ENCODE assay signal across 8 cellular contexts in genomic region chr17:28645576-28645939, GRCh38. TPM values are rescaled to one million over a fixed set of nuclear protein-coding genes. Genes with fewer than 3 reads are reported as not detected.
A peak's percentile ranks its signal among the peaks of the same experiment; 100 is the strongest.
DNase-seq lines count a peak whose midpoint lies in the region; ATAC-seq, FAIRE-seq and TF ChIP-seq lines count a peak whose summit lies in the region.

No MANE protein-coding gene starts in this region.

- peak overlapping the region; percentile 50 for H3K27ac Mint-ChIP-seq in activated T-cell treated with anti-CD3 and anti-CD28 coated beads, Interleukin-2, amount 50 U/mL, for 72 hours

- no peaks in the 10 kb centered on the region for H3K27me3 ChIP-seq in iPS-20b (ENCODE audit: insufficient read depth, low read length)
- no peaks in the 10 kb centered on the region for H3K27me3 ChIP-seq in stomach

- ATAC-seq in activated T-cell treated with anti-CD3 and anti-CD28 coated beads, Interleukin-2, amount 50 U/mL, for 72 hours (replicated peaks in 1 of 2) = no peak

- peak overlapping the region; percentile 84; the same call in 1 of the 2 replicates for H3K9ac ChIP-seq in iPS-20b (ENCODE audit: low read depth, low read length)

- FAIRE-seq in H54 (lab: Jason Lieb, UNC) = no peak

- no peaks in the 10 kb centered on the region for H3K9me3 ChIP-seq in iPS-20b (ENCODE audit: insufficient read depth, low read depth, low read length)
- no peaks in the 10 kb centered on the region for H3K9me3 ChIP-seq in stomach

- peaks cover 44% of the 10 kb centered on the region for H3K36me3 ChIP-seq in iPS-20b (ENCODE audit: insufficient read depth, low read depth, low read length)
- peaks cover 38 to 57% (median 54%) of the 10 kb centered on the region in 4 donors for H3K36me3 ChIP-seq in stomach

- TF ChIP-seq CTCF in stomach (IDR thresholded peaks at IDR 0.05) = peak in 1 of 7 experiments; percentile 13

- TF ChIP-seq POLR2A in stomach (IDR thresholded peaks at IDR 0.05) = no peak
- no peak for TF ChIP-seq POLR2A in H54 (IDR thresholded peaks at IDR 0.05; ENCODE audit: low read depth, low read length)

- peaks cover 5% of the 10 kb centered on the region; the same call in 1 of the 2 replicates for H3K4me1 ChIP-seq in iPS-20b (ENCODE audit: insufficient read depth, low read length)
- H3K4me1 ChIP-seq in stomach = peaks cover 25 to 50% (median 49%) of the 10 kb centered on the region in 4 donors

- no peaks in the 10 kb centered on the region for H3K9me3 Mint-ChIP-seq in activated T-cell treated with anti-CD3 and anti-CD28 coated beads, Interleukin-2, amount 50 U/mL, for 72 hours

- peak overlapping the region; percentile 86 to 91 for H3K4me3 Mint-ChIP-seq in activated T-cell treated with anti-CD3 and anti-CD28 coated beads, Interleukin-2, amount 50 U/mL, for 72 hours

- peaks cover 4 to 17% of the 10 kb centered on the region in 2 donors for H3K36me3 Mint-ChIP-seq in activated T-cell treated with anti-CD3 and anti-CD28 coated beads, Interleukin-2, amount 50 U/mL, for 72 hours (ENCODE audit: insufficient read depth in 2 of 2)

- intact Hi-C loops in stomach (cut with DNase I; ENCODE audit: low total_unique reads) = no loop called here

- WGBS in stomach, 5 donors = 17 to 35% (median 20%) methylated on average over 8 of the region's 8 CpGs

- peak overlapping the region; percentile 61 for H3K27ac ChIP-seq in iPS-20b (ENCODE audit: low read length)
- H3K27ac ChIP-seq in stomach = peak overlapping the region; percentile 93 to 97 (median 94)

- DNase-seq in NCI-H748 (lab: John Stamatoyannopoulos, UW; ENCODE audit: unreplicated experiment) = peak; percentile 37
- no peak for DNase-seq in NCI-H748 treated with DMSO at 0.1 percent for 48 hours (lab: John Stamatoyannopoulos, UW)
- DNase-seq in activated T-cell treated with anti-CD3 and anti-CD28 coated beads, Interleukin-2, amount 50 U/mL, for 72 hours = no peak
- DNase-seq in stomach = no peak
- no peak for DNase-seq in H54 (ENCODE audit: insufficient read length, low spot score)
- DNase-seq in NCI-H446 treated with DMSO at 0.1 percent for 48 hours (lab: John Stamatoyannopoulos, UW) = no peak
- no peak for DNase-seq in hippocampal formation (lab: John Stamatoyannopoulos, UW)

- H3K4me1 Mint-ChIP-seq in activated T-cell treated with anti-CD3 and anti-CD28 coated beads, Interleukin-2, amount 50 U/mL, for 72 hours (ENCODE audit: low read depth) = peaks cover 48% of the 10 kb centered on the region

- no peaks in the 10 kb centered on the region for H3K27me3 Mint-ChIP-seq in activated T-cell treated with anti-CD3 and anti-CD28 coated beads, Interleukin-2, amount 50 U/mL, for 72 hours (ENCODE audit: low read depth)

- peak overlapping the region; percentile 89 for H3K4me3 ChIP-seq in iPS-20b (ENCODE audit: low read length)
- H3K4me3 ChIP-seq in stomach = peak overlapping the region; percentile 87 to 99 (median 90)

- TF ChIP-seq EP300 in stomach (IDR thresholded peaks at IDR 0.05) = no peak

RNA-seq across cellular contexts. Expression of gene BLTP2, which starts 0.6 kb away (rescaled TPM):
- total RNA-seq in activated T-cell treated with anti-CD3 and anti-CD28 coated beads, Interleukin-2, amount 50 U/mL, for 72 hours = 100 to 1,000 TPM; 109 TPM
- total RNA-seq in stomach = 100 to 1,000 TPM in 4 of 5 donors, 10 to 100 TPM in 1; 62.4 to 221 (median 194) TPM
- polyA plus RNA-seq in stomach = 10 to 100 TPM in 2 of 3 donors, 1 to 10 TPM in 1; 9.9 to 13.3 (median 12.2) TPM

RNA-seq across cellular contexts. Expression of gene SDF2, which starts 16.1 kb away (rescaled TPM):
- total RNA-seq in activated T-cell treated with anti-CD3 and anti-CD28 coated beads, Interleukin-2, amount 50 U/mL, for 72 hours = 10 to 100 TPM; 43.9 to 48.2 TPM
- total RNA-seq in stomach = 10 to 100 TPM; 43.7 to 88.1 (median 49.0) TPM
- 10 to 100 TPM; 38.7 to 45.1 (median 40.8) TPM for polyA plus RNA-seq in stomach

RNA-seq across cellular contexts. Expression of gene SUPT6H, which starts 16.4 kb away (rescaled TPM):
- total RNA-seq in activated T-cell treated with anti-CD3 and anti-CD28 coated beads, Interleukin-2, amount 50 U/mL, for 72 hours = 10 to 100 TPM; 85.1 to 97.8 TPM
- 100 to 1,000 TPM in 1 of 5 donors, 10 to 100 TPM in 4; 46.0 to 135 (median 89.2) TPM for total RNA-seq in stomach
- polyA plus RNA-seq in stomach = 10 to 100 TPM; 16.9 to 19.1 (median 17.7) TPM

RNA-seq across cellular contexts. Expression of gene RSKR, which starts 31.6 kb away (rescaled TPM):
- 10 to 100 TPM; 25.1 to 33.4 TPM for total RNA-seq in activated T-cell treated with anti-CD3 and anti-CD28 coated beads, Interleukin-2, amount 50 U/mL, for 72 hours
- 10 to 100 TPM in 3 of 5 donors, 1 to 10 TPM in 2; 9.3 to 36.2 (median 11.6) TPM for total RNA-seq in stomach
- polyA plus RNA-seq in stomach = 1 to 10 TPM in 2 of 3 donors, under 1 TPM in 1; 0.31 to 2.3 (median 1.2) TPM

RNA-seq across cellular contexts. Expression of gene SPAG5, which starts 46.7 kb away (rescaled TPM):
- 100 to 1,000 TPM; 134 to 141 TPM for total RNA-seq in activated T-cell treated with anti-CD3 and anti-CD28 coated beads, Interleukin-2, amount 50 U/mL, for 72 hours
- 10 to 100 TPM in 2 of 5 donors, 1 to 10 TPM in 3; 1.2 to 48.7 (median 9.9) TPM for total RNA-seq in stomach
- polyA plus RNA-seq in stomach = 10 to 100 TPM in 1 of 3 donors, 1 to 10 TPM in 2; 4.4 to 16.4 (median 6.6) TPM
